2 cellular contexts compared by ENCODE assay signal in the genomic region with DNA sequence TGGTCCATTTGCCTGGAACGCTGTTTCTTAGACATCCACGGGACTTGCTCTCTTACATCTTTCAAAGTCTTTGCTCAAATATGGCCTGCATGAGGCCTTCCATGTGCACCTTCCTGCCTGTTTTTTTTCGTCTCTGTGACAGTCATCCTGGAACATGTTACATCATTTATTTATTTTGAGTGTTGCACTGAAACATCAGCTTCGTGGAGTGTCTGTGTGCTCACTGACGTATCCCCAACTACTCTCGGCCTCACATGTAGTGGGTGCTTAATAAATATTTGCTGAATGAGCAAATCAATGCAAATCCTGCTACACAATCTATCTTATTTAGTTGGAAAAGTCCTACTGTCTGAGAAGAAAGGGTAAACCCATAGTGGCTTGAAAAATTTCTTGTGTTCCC.
A peak's percentile ranks its signal among the peaks of the same experiment; 100 is the strongest.
TF ChIP-seq lines count a peak whose summit lies in the region.

No MANE protein-coding gene starts in this region.

TF ChIP-seq in H1, 55 proteins besides CTCF, POLR2A, EP300 and RAD21 (continued from another document):
- no peak for TF ChIP-seq SUZ12 (IDR thresholded peaks at IDR 0.05; ENCODE audit: low read length)
- TF ChIP-seq SP1 (IDR thresholded peaks at IDR 0.05; ENCODE audit: low read depth, low read length) = no peak
- no peak for TF ChIP-seq EGR1 (IDR thresholded peaks at IDR 0.05; ENCODE audit: borderline replicate concordance, low read depth, low read length)
- TF ChIP-seq, protein P1, sequence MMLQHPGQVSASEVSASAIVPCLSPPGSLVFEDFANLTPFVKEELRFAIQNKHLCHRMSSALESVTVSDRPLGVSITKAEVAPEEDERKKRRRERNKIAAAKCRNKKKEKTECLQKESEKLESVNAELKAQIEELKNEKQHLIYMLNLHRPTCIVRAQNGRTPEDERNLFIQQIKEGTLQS (IDR thresholded peaks at IDR 0.05; ENCODE audit: insufficient read depth, low read depth, low read length) = no peak
- no peak for TF ChIP-seq ZNF274 (IDR thresholded peaks at IDR 0.05; ENCODE audit: borderline replicate concordance, extremely low read depth, low read length)
- TF ChIP-seq SIX5 (IDR thresholded peaks at IDR 0.05; ENCODE audit: low read depth, low read length) = no peak
- TF ChIP-seq EZH2 (IDR thresholded peaks at IDR 0.05; ENCODE audit: low read depth, low read length, severe bottlenecking) = no peak
- TF ChIP-seq HDAC2 (IDR thresholded peaks at IDR 0.05; ENCODE audit: borderline replicate concordance in 1 of 2, low read depth in 2 of 2, low read length in 2 of 2) = no peak
- TF ChIP-seq RXRA (IDR thresholded peaks at IDR 0.05; ENCODE audit: insufficient read depth, low read depth, low read length) = no peak
- no peak for TF ChIP-seq BRCA1 (IDR thresholded peaks at IDR 0.05; ENCODE audit: low read depth, low read length)
- no peak for TF ChIP-seq SAP30 (IDR thresholded peaks at IDR 0.05; ENCODE audit: insufficient read depth, insufficient replicate concordance, low read length)
- TF ChIP-seq JUN (IDR thresholded peaks at IDR 0.05; ENCODE audit: low read depth, low read length) = no peak

TF ChIP-seq in liver, 16 proteins besides CTCF, POLR2A, EP300 and RAD21 (continued from another document):
- TF ChIP-seq, protein P2, sequence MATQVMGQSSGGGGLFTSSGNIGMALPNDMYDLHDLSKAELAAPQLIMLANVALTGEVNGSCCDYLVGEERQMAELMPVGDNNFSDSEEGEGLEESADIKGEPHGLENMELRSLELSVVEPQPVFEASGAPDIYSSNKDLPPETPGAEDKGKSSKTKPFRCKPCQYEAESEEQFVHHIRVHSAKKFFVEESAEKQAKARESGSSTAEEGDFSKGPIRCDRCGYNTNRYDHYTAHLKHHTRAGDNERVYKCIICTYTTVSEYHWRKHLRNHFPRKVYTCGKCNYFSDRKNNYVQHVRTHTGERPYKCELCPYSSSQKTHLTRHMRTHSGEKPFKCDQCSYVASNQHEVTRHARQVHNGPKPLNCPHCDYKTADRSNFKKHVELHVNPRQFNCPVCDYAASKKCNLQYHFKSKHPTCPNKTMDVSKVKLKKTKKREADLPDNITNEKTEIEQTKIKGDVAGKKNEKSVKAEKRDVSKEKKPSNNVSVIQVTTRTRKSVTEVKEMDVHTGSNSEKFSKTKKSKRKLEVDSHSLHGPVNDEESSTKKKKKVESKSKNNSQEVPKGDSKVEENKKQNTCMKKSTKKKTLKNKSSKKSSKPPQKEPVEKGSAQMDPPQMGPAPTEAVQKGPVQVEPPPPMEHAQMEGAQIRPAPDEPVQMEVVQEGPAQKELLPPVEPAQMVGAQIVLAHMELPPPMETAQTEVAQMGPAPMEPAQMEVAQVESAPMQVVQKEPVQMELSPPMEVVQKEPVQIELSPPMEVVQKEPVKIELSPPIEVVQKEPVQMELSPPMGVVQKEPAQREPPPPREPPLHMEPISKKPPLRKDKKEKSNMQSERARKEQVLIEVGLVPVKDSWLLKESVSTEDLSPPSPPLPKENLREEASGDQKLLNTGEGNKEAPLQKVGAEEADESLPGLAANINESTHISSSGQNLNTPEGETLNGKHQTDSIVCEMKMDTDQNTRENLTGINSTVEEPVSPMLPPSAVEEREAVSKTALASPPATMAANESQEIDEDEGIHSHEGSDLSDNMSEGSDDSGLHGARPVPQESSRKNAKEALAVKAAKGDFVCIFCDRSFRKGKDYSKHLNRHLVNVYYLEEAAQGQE (IDR thresholded peaks at IDR 0.05) = peak; percentile 44
- TF ChIP-seq EGR1 (IDR thresholded peaks at IDR 0.05; ENCODE audit: low read depth in 2 of 2) = peak in 1 of 2 donors; percentile 52
- TF ChIP-seq JUND (IDR thresholded peaks at IDR 0.05) = peak; percentile 84 to 90
- TF ChIP-seq, protein P3, sequence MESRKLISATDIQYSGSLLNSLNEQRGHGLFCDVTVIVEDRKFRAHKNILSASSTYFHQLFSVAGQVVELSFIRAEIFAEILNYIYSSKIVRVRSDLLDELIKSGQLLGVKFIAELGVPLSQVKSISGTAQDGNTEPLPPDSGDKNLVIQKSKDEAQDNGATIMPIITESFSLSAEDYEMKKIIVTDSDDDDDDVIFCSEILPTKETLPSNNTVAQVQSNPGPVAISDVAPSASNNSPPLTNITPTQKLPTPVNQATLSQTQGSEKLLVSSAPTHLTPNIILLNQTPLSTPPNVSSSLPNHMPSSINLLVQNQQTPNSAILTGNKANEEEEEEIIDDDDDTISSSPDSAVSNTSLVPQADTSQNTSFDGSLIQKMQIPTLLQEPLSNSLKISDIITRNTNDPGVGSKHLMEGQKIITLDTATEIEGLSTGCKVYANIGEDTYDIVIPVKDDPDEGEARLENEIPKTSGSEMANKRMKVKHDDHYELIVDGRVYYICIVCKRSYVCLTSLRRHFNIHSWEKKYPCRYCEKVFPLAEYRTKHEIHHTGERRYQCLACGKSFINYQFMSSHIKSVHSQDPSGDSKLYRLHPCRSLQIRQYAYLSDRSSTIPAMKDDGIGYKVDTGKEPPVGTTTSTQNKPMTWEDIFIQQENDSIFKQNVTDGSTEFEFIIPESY (IDR thresholded peaks at IDR 0.05) = peak; percentile 80
- peak; percentile 36 for TF ChIP-seq TAF1 (conservative IDR thresholded peaks at IDR 0.05)
- peak; percentile 85 for TF ChIP-seq YY1 (IDR thresholded peaks at IDR 0.05)
- peak; percentile 86 for TF ChIP-seq FOXA2 (IDR thresholded peaks at IDR 0.05)
- TF ChIP-seq, protein P4, sequence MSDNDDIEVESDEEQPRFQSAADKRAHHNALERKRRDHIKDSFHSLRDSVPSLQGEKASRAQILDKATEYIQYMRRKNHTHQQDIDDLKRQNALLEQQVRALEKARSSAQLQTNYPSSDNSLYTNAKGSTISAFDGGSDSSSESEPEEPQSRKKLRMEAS (IDR thresholded peaks at IDR 0.05) = peak; percentile 90
- TF ChIP-seq SP1 (IDR thresholded peaks at IDR 0.05) = peak; percentile 87
- TF ChIP-seq GABPA (IDR thresholded peaks at IDR 0.05 in 1 of 2, conservative IDR thresholded peaks at IDR 0.05 in 1 of 2) = peak in 1 of 2 donors; percentile 31
- peak; percentile 25 for TF ChIP-seq HNF4G (IDR thresholded peaks at IDR 0.05)
- TF ChIP-seq, protein P1 (IDR thresholded peaks at IDR 0.05) = peak; percentile 88
- no peak for TF ChIP-seq NR2F2 (IDR thresholded peaks at IDR 0.05)
- peak; percentile 47 to 75 for TF ChIP-seq HNF4A (conservative IDR thresholded peaks at IDR 0.05)
